Comparison of ENCODE assay signal across 28 cellular contexts in genomic region chr5:175588709-175589429, GRCh38.
"Had no signal": no experiment of that assay in that cellular context is flagged by ENCODE, and none has a peak within 500 bp of the region (broad histone marks: within the 10 kb centered on the region; RNA-seq: fewer than 3 reads in every experiment).

No MANE protein-coding gene starts in this region.

- H3K4me3 ChIP-seq: adrenal gland, cardiac muscle cell, lung, mucosa of descending colon, sigmoid colon, uterus had no signal

- H3K27ac ChIP-seq: adrenal gland, cardiac muscle cell, sigmoid colon, uterus had no signal

- H3K36me3 Mint-ChIP-seq: activated naive CD8-positive, alpha-beta T cell treated with anti-CD3 and anti-CD28 coated beads for 36 hours; brain; natural killer cell treated with Interleukin-12 subunit alpha and Interleukin-12 subunit beta and Interleukin-15 and Interleukin-18, amount 100 ng/mL, for 72 hours; stimulated activated effector memory CD8-positive, alpha-beta T cell treated with anti-CD3 and anti-CD28 coated beads, Interleukin-12 subunit alpha, Interleukin-12 subunit beta, amount 100 ng/mL, for 72 hours; T-cell; type B pancreatic cell had no signal

- H3K27me3 ChIP-seq: adrenal gland, cardiac muscle cell, sigmoid colon, uterus had no signal

- H3K4me1 Mint-ChIP-seq: brain; stimulated activated effector memory CD8-positive, alpha-beta T cell treated with anti-CD3 and anti-CD28 coated beads, Interleukin-12 subunit alpha, Interleukin-12 subunit beta, amount 100 ng/mL, for 72 hours had no signal

- H3K36me3 ChIP-seq: adrenal gland, cardiac muscle cell, sigmoid colon, uterus had no signal

- FAIRE-seq: small intestine had no signal

- H3K9me3 ChIP-seq: adrenal gland, mucosa of descending colon, sigmoid colon, uterus had no signal

- H3K9me3 Mint-ChIP-seq: natural killer cell treated with Interleukin-12 subunit alpha and Interleukin-12 subunit beta and Interleukin-15 and Interleukin-18, amount 100 ng/mL, for 72 hours; type B pancreatic cell had no signal

- H3K27ac Mint-ChIP-seq: activated naive CD8-positive, alpha-beta T cell treated with anti-CD3 and anti-CD28 coated beads for 36 hours; activated T-cell treated with anti-CD3 and anti-CD28 coated beads, Interleukin-2, amount 50 U/mL, for 72 hours; brain; endodermal cell; natural killer cell treated with Interleukin-12 subunit alpha and Interleukin-12 subunit beta and Interleukin-15 and Interleukin-18, amount 100 ng/mL, for 72 hours; progenitor cell of endocrine pancreas; stimulated activated effector memory CD8-positive, alpha-beta T cell treated with anti-CD3 and anti-CD28 coated beads, Interleukin-12 subunit alpha, Interleukin-12 subunit beta, amount 100 ng/mL, for 72 hours; T-cell; T-helper 2 cell treated with Interferon-gamma antibody and Interleukin-4, amounts not matched to agents 5 μg/mL and 100 μg/mL, for 36 hours; type B pancreatic cell had no signal

- H3K4me3 Mint-ChIP-seq: activated naive CD8-positive, alpha-beta T cell treated with anti-CD3 and anti-CD28 coated beads for 36 hours; activated T-cell treated with anti-CD3 and anti-CD28 coated beads, Interleukin-2, amount 50 U/mL, for 72 hours; brain; endodermal cell; natural killer cell treated with Interleukin-12 subunit alpha and Interleukin-12 subunit beta and Interleukin-15 and Interleukin-18, amount 100 ng/mL, for 72 hours; stimulated activated effector memory CD8-positive, alpha-beta T cell treated with anti-CD3 and anti-CD28 coated beads, Interleukin-12 subunit alpha, Interleukin-12 subunit beta, amount 100 ng/mL, for 72 hours; stimulated activated naive CD8-positive, alpha-beta T cell treated with anti-CD3 and anti-CD28 coated beads, Interleukin-15, amount 100 ng/mL, for 72 hours; T-cell; T-helper 2 cell treated with Interferon-gamma antibody and Interleukin-4, amounts not matched to agents 5 μg/mL and 100 μg/mL, for 36 hours; type B pancreatic cell had no signal

- H3K4me1 ChIP-seq: adrenal gland, sigmoid colon, uterus had no signal

- DNase-seq: activated CD4-positive, alpha-beta T cell treated with anti-CD3 and anti-CD28 coated beads for 4 hours; activated CD4-positive, alpha-beta T cell treated with anti-CD3 and anti-CD28 coated beads, Interleukin-2, amount 50 U/mL, for 4 hours; activated naive CD4-positive, alpha-beta T cell; activated naive CD8-positive, alpha-beta T cell treated with anti-CD3 and anti-CD28 coated beads for 36 hours; activated T-cell treated with anti-CD3 and anti-CD28 coated beads for 4 hours; activated T-cell treated with anti-CD3 and anti-CD28 coated beads, Interleukin-2, amount 50 U/mL, for 72 hours; adrenal gland; aorta; foreskin fibroblast; head of caudate nucleus; mucosa of descending colon; sigmoid colon; small intestine; stimulated activated CD4-positive, alpha-beta T cell treated with anti-CD3 and anti-CD28 coated beads, Interleukin-4, amount 100 ng/mL, for 24 hours; stimulated activated naive CD8-positive, alpha-beta T cell treated with anti-CD3 and anti-CD28 coated beads, Interleukin-15, amount 100 ng/mL, for 72 hours; substantia nigra; T-cell; uterus had no signal

- ATAC-seq: activated T-cell treated with anti-CD3 and anti-CD28 coated beads, Interleukin-2, amount 50 U/mL, for 72 hours; esophagus mucosa; mucosa of descending colon; natural killer cell treated with Interleukin-12 subunit alpha and Interleukin-12 subunit beta and Interleukin-15 and Interleukin-18, amount 100 ng/mL, for 72 hours; stimulated activated effector memory CD8-positive, alpha-beta T cell treated with anti-CD3 and anti-CD28 coated beads, Interleukin-12 subunit alpha, Interleukin-12 subunit beta, amount 100 ng/mL, for 72 hours; stimulated activated naive CD8-positive, alpha-beta T cell treated with anti-CD3 and anti-CD28 coated beads, Interleukin-15, amount 100 ng/mL, for 72 hours; T-cell had no signal

- H3K27me3 Mint-ChIP-seq: activated naive CD8-positive, alpha-beta T cell treated with anti-CD3 and anti-CD28 coated beads for 36 hours; progenitor cell of endocrine pancreas; stimulated activated naive CD8-positive, alpha-beta T cell treated with anti-CD3 and anti-CD28 coated beads, Interleukin-15, amount 100 ng/mL, for 72 hours; T-cell had no signal
